Comparison of ENCODE assay signal across 1 cellular context in the genomic region with DNA sequence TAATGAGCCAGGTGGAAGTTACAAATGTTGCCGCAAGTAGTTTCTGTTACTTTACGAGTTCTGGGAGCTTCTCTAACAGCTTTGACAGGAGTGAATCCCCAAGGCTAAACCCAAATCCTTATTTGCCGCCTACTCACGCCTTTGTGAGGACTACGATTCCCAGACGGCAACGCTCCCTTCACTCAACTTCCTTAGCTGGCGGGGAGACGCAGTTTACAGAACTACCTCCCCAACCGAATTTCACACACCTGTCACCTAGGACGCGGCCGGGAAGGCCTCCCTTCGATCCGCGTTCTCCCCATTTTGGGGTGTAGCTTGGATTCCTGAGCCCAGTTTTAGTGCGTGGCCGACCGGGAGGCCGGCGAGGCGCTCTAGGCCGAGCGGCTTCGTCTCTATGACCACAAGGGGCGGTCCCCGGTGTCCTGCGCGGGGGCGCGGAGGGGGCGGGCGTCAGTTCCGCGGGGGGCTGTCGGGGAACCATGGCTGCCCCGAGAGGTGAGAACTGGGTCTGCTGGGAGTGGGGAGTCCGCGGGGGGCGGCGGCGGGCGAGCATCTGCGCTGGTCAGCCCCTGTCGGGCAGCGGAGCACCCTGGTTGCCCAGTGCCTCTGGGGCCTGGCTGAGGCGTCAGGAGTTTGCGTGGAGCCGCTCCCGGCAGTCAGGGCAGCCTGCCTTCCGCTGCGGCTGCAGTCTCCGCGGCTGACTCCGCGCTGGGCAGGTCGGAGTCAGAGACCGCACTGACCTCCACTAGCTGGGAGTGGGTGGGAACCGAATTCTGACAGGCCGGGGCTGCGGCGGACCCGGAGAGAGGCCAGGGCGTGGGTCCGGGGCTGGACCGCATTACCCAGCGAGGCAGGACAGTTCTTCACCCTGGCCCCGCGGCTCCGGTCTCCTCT.
TF ChIP-seq lines count a peak whose summit lies in the region.

Gene SLC35A1 (plus strand): TSS at position 450 of the 894 bp plus-strand sequence. CDS start 30 bp downstream, at position 480.

TF ChIP-seq in K562, 482 proteins besides CTCF, POLR2A, EP300 and RAD21 (continued from another document and continues in another):
- TF ChIP-seq ETS1 (conservative IDR thresholded peaks at IDR 0.05; ENCODE audit: control insufficient read depth, low read depth, low read length) = no peak; the same call in 1 of the 2 replicates
- peak; percentile 93 for TF ChIP-seq SNIP1 (IDR thresholded peaks at IDR 0.05; ENCODE audit: low read depth)
- TF ChIP-seq, protein P1, sequence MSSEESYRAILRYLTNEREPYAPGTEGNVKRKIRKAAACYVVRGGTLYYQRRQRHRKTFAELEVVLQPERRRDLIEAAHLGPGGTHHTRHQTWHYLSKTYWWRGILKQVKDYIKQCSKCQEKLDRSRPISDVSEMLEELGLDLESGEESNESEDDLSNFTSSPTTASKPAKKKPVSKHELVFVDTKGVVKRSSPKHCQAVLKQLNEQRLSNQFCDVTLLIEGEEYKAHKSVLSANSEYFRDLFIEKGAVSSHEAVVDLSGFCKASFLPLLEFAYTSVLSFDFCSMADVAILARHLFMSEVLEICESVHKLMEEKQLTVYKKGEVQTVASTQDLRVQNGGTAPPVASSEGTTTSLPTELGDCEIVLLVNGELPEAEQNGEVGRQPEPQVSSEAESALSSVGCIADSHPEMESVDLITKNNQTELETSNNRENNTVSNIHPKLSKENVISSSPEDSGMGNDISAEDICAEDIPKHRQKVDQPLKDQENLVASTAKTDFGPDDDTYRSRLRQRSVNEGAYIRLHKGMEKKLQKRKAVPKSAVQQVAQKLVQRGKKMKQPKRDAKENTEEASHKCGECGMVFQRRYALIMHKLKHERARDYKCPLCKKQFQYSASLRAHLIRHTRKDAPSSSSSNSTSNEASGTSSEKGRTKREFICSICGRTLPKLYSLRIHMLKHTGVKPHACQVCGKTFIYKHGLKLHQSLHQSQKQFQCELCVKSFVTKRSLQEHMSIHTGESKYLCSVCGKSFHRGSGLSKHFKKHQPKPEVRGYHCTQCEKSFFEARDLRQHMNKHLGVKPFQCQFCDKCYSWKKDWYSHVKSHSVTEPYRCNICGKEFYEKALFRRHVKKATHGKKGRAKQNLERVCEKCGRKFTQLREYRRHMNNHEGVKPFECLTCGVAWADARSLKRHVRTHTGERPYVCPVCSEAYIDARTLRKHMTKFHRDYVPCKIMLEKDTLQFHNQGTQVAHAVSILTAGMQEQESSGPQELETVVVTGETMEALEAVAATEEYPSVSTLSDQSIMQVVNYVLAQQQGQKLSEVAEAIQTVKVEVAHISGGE (CRISPR knock-in tag; IDR thresholded peaks at IDR 0.05) = peak in 1 of 3 experiments; percentile 32; a peak in 1 of 6 replicates
- no peak for TF ChIP-seq MCM3 (IDR thresholded peaks at IDR 0.05)
- TF ChIP-seq ELF4 (CRISPR knock-in tag; IDR thresholded peaks at IDR 0.05) = 0 out of 2 replicates have a peak, but pooled peaks have one; percentile 65
- 0 out of 2 replicates have a peak, but pooled peaks have one; percentile 46 for TF ChIP-seq SIN3B (IDR thresholded peaks at IDR 0.05; ENCODE audit: low read depth)
- no peak for TF ChIP-seq CHD1 (IDR thresholded peaks at IDR 0.05; ENCODE audit: low read length)
- TF ChIP-seq, protein P2, sequence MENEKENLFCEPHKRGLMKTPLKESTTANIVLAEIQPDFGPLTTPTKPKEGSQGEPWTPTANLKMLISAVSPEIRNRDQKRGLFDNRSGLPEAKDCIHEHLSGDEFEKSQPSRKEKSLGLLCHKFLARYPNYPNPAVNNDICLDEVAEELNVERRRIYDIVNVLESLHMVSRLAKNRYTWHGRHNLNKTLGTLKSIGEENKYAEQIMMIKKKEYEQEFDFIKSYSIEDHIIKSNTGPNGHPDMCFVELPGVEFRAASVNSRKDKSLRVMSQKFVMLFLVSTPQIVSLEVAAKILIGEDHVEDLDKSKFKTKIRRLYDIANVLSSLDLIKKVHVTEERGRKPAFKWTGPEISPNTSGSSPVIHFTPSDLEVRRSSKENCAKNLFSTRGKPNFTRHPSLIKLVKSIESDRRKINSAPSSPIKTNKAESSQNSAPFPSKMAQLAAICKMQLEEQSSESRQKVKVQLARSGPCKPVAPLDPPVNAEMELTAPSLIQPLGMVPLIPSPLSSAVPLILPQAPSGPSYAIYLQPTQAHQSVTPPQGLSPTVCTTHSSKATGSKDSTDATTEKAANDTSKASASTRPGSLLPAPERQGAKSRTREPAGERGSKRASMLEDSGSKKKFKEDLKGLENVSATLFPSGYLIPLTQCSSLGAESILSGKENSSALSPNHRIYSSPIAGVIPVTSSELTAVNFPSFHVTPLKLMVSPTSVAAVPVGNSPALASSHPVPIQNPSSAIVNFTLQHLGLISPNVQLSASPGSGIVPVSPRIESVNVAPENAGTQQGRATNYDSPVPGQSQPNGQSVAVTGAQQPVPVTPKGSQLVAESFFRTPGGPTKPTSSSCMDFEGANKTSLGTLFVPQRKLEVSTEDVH (IDR thresholded peaks at IDR 0.05; ENCODE audit: low read depth, partially characterized antibody) = peak; percentile 66
- peak in 1 of 2 experiments; percentile 40; a peak in 1 of 4 replicates for TF ChIP-seq SIN3A (IDR thresholded peaks at IDR 0.05; ENCODE audit: borderline replicate concordance in 2 of 2, control insufficient read depth in 1 of 2, low read depth in 2 of 2, low read length in 2 of 2)
- TF ChIP-seq, protein P3, sequence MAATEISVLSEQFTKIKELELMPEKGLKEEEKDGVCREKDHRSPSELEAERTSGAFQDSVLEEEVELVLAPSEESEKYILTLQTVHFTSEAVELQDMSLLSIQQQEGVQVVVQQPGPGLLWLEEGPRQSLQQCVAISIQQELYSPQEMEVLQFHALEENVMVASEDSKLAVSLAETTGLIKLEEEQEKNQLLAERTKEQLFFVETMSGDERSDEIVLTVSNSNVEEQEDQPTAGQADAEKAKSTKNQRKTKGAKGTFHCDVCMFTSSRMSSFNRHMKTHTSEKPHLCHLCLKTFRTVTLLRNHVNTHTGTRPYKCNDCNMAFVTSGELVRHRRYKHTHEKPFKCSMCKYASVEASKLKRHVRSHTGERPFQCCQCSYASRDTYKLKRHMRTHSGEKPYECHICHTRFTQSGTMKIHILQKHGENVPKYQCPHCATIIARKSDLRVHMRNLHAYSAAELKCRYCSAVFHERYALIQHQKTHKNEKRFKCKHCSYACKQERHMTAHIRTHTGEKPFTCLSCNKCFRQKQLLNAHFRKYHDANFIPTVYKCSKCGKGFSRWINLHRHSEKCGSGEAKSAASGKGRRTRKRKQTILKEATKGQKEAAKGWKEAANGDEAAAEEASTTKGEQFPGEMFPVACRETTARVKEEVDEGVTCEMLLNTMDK (IDR thresholded peaks at IDR 0.05; ENCODE audit: borderline replicate concordance, insufficient read depth, low read depth, low read length, poor library complexity, severe bottlenecking) = peak; percentile 14
- TF ChIP-seq DMBX1 (CRISPR knock-in tag; IDR thresholded peaks at IDR 0.05; ENCODE audit: borderline replicate concordance) = no peak; the same call in 1 of the 2 replicates
- TF ChIP-seq SAFB (IDR thresholded peaks at IDR 0.05; ENCODE audit: borderline replicate concordance, low read depth, low read length) = 0 out of 2 replicates have a peak, but pooled peaks have one; percentile 26
- no peak for TF ChIP-seq TARDBP (IDR thresholded peaks at IDR 0.05)
- TF ChIP-seq CREB3L1 (IDR thresholded peaks at IDR 0.05; ENCODE audit: borderline replicate concordance, low read depth) = peak; percentile 97
- no peak for TF ChIP-seq MYNN (IDR thresholded peaks at IDR 0.05)
- TF ChIP-seq MYNN (CRISPR knock-in tag; IDR thresholded peaks at IDR 0.05) = no peak
- TF ChIP-seq RBBP5 (IDR thresholded peaks at IDR 0.05; ENCODE audit: borderline replicate concordance, insufficient read depth, low read length, poor library complexity, severe bottlenecking) = peak; percentile 89
- TF ChIP-seq NRF1 (conservative IDR thresholded peaks at IDR 0.05 in 1 of 2, IDR thresholded peaks at IDR 0.05 in 1 of 2) = peak; percentile 83 to 84
- TF ChIP-seq NONO (IDR thresholded peaks at IDR 0.05; ENCODE audit: low read depth in 2 of 2, low read length in 1 of 2) = peak in 1 of 2 experiments; percentile 82; a peak in 2 of 4 replicates
- TF ChIP-seq ZBTB1 (CRISPR knock-in tag; IDR thresholded peaks at IDR 0.05; ENCODE audit: borderline replicate concordance, low read depth) = peak; percentile 76; the same call in 1 of the 2 replicates
- TF ChIP-seq RREB1 (CRISPR knock-in tag; IDR thresholded peaks at IDR 0.05) = peak; percentile 12; the same call in 1 of the 2 replicates
- TF ChIP-seq, protein P4, sequence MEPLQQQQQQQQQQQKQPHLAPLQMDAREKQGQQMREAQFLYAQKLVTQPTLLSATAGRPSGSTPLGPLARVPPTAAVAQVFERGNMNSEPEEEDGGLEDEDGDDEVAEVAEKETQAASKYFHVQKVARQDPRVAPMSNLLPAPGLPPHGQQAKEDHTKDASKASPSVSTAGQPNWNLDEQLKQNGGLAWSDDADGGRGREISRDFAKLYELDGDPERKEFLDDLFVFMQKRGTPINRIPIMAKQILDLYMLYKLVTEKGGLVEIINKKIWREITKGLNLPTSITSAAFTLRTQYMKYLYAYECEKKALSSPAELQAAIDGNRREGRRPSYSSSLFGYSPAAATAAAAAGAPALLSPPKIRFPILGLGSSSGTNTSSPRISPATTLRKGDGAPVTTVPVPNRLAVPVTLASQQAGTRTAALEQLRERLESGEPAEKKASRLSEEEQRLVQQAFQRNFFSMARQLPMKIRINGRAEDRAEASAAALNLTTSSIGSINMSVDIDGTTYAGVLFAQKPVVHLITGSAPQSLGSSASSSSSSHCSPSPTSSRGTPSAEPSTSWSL (CRISPR knock-in tag; IDR thresholded peaks at IDR 0.05; ENCODE audit: borderline replicate concordance) = no peak
- 0 out of 2 replicates have a peak, but pooled peaks have one; percentile 36 for TF ChIP-seq IRF1 (CRISPR knock-in tag; IDR thresholded peaks at IDR 0.05; ENCODE audit: borderline replicate concordance)
- TF ChIP-seq MBD1 (CRISPR knock-in tag; IDR thresholded peaks at IDR 0.05) = no peak
